ENCODE assay signal across 6 cellular contexts in genomic region chr9:137579259-137579604, GRCh38. TPM values are rescaled to one million over a fixed set of nuclear protein-coding genes. Genes with fewer than 3 reads are reported as not detected.
A peak's percentile ranks its signal among the peaks of the same experiment; 100 is the strongest.
DNase-seq lines count a peak whose midpoint lies in the region; ATAC-seq and TF ChIP-seq lines count a peak whose summit lies in the region.

No MANE protein-coding gene starts in this region.

- H3K27me3 ChIP-seq in KMS-11 (ENCODE audit: insufficient read depth, low read depth) (no peaks in the 10 kb centered on the region), psoas muscle (ENCODE audit: insufficient read depth in 3 of 3, low read length in 2 of 3) (no peaks in the 10 kb centered on the region)

- TF ChIP-seq CTCF in KMS-11 (conservative IDR thresholded peaks at IDR 0.05; ENCODE audit: low read depth, low read length), result no peak
- no peak for TF ChIP-seq CTCF in psoas muscle (IDR thresholded peaks at IDR 0.05)

- H4K20me1 ChIP-seq in KMS-11 (ENCODE audit: insufficient read depth), result no peaks in the 10 kb centered on the region; the same call in 1 of the 2 replicates

- peak overlapping the region; percentile 59; the same call in 1 of the 2 replicates for H2AFZ ChIP-seq in KMS-11 (ENCODE audit: low read depth)

- ATAC-seq in psoas muscle, result peak in 1 of 4 donors; percentile 52

- peak overlapping the region; percentile 72 for H3K27ac Mint-ChIP-seq in dendritic cell treated with granulocyte-macrophage colony-stimulating factor and Interleukin-4, amounts not matched to agents 40 ng/mL and 50 ng/mL, for 4 days

- H3K27ac ChIP-seq in KMS-11 (no peak overlapping the region), psoas muscle (peak overlapping the region; percentile 82)

- H3K36me3 Mint-ChIP-seq in dendritic cell treated with granulocyte-macrophage colony-stimulating factor and Interleukin-4, amounts not matched to agents 40 ng/mL and 50 ng/mL, for 4 days (ENCODE audit: low read depth), result peaks cover 60% of the 10 kb centered on the region

- no peaks in the 10 kb centered on the region for H3K27me3 Mint-ChIP-seq in dendritic cell treated with granulocyte-macrophage colony-stimulating factor and Interleukin-4, amounts not matched to agents 40 ng/mL and 50 ng/mL, for 4 days

- H3K4me1 Mint-ChIP-seq in dendritic cell treated with granulocyte-macrophage colony-stimulating factor and Interleukin-4, amounts not matched to agents 40 ng/mL and 50 ng/mL, for 4 days (ENCODE audit: low read depth), result peaks cover 40% of the 10 kb centered on the region

- DNase-seq in psoas muscle (peak; percentile 32 to 60), putamen (ENCODE audit: low spot score) (no peak), HPDE6-E6E7 (ENCODE audit: extremely low spot score) (no peak), anterior cingulate cortex (lab: John Stamatoyannopoulos, UW) (no peak)

- no peaks in the 10 kb centered on the region for H3K9me3 ChIP-seq in psoas muscle

- H3K36me3 ChIP-seq in KMS-11 (ENCODE audit: insufficient read depth) (no peaks in the 10 kb centered on the region; the same call in 1 of the 2 replicates), psoas muscle (ENCODE audit: insufficient read depth in 1 of 2, low read depth in 1 of 2) (peaks cover 3 to 56% of the 10 kb centered on the region in 2 donors)

- H3K9ac ChIP-seq in KMS-11, result no peak overlapping the region

- no peaks in the 10 kb centered on the region for H3K9me3 Mint-ChIP-seq in dendritic cell treated with granulocyte-macrophage colony-stimulating factor and Interleukin-4, amounts not matched to agents 40 ng/mL and 50 ng/mL, for 4 days

- H3K4me2 ChIP-seq in KMS-11, result peak overlapping the region; percentile 29

- intact Hi-C loops in dendritic cell treated with granulocyte-macrophage colony-stimulating factor and Interleukin-4, amounts not matched to agents 40 ng/mL and 50 ng/mL, for 4 days (cut with micrococcal nuclease), result loop anchor here (2.0 kb wide), 1 partner anchor 40 kb away; the partner anchor contains the start of gene EHMT1
- intact Hi-C loops in psoas muscle (cut with DNase I), result no loop called here

- H3K4me1 ChIP-seq in KMS-11 (ENCODE audit: low read depth, poor library complexity, severe bottlenecking) (peaks cover 38% of the 10 kb centered on the region), psoas muscle (peaks cover 35% of the 10 kb centered on the region)

- H3K4me3 ChIP-seq in KMS-11 (IDR thresholded peaks at IDR 0.05; ENCODE audit: insufficient read depth, low read depth, low read length), result no peak overlapping the region
- H3K4me3 ChIP-seq in psoas muscle, result peak overlapping the region; percentile 86

- WGBS in psoas muscle, 3 donors, result 22 to 25% (median 24%) methylated on average over 18 to 19 of the region's 19 CpGs

- H3K79me2 ChIP-seq in KMS-11 (ENCODE audit: insufficient read depth, low read depth), result peaks cover 38% of the 10 kb centered on the region

- peak overlapping the region; percentile 83 for H3K4me3 Mint-ChIP-seq in dendritic cell treated with granulocyte-macrophage colony-stimulating factor and Interleukin-4, amounts not matched to agents 40 ng/mL and 50 ng/mL, for 4 days

RNA-seq across cellular contexts. Expression of gene DPH7, which starts 0.5 kb away (rescaled TPM):
- total RNA-seq in psoas muscle, result 10 to 100 TPM in 3 of 4 donors, 1 to 10 TPM in 1; 9.1 to 17.8 (median 11.0) TPM
- 10 to 100 TPM; 14.1 to 16.8 (median 15.3) TPM for polyA plus RNA-seq in psoas muscle

RNA-seq across cellular contexts. Expression of gene ZMYND19, which starts 11.1 kb away (rescaled TPM):
- total RNA-seq in psoas muscle, result 10 to 100 TPM; 11.7 to 21.2 (median 13.3) TPM
- 10 to 100 TPM; 15.2 to 27.2 (median 16.5) TPM for polyA plus RNA-seq in psoas muscle

RNA-seq across cellular contexts. Expression of gene ARRDC1, which starts 26.3 kb away (rescaled TPM):
- 10 to 100 TPM in 3 of 4 donors, 1 to 10 TPM in 1; 6.9 to 17.6 (median 14.6) TPM for total RNA-seq in psoas muscle
- 10 to 100 TPM; 12.6 to 18.9 (median 14.2) TPM for polyA plus RNA-seq in psoas muscle

RNA-seq across cellular contexts. Expression of gene MRPL41, which starts 27.6 kb away (rescaled TPM):
- total RNA-seq in psoas muscle, result 100 to 1,000 TPM; 102 to 133 (median 115) TPM
- polyA plus RNA-seq in psoas muscle, result 100 to 1,000 TPM in 2 of 3 donors, 10 to 100 TPM in 1; 78.0 to 226 (median 205) TPM

RNA-seq across cellular contexts. Expression of gene PNPLA7, which starts 29.0 kb away (rescaled TPM):
- total RNA-seq in psoas muscle, result 10 to 100 TPM in 3 of 4 donors, 1 to 10 TPM in 1; 6.9 to 22.3 (median 12.8) TPM
- polyA plus RNA-seq in psoas muscle, result 1 to 10 TPM; 1.2 to 7.7 (median 3.9) TPM

Comparison
In these comparisons a context has a peak if more than half of its experiments do, and no peak if none do; other contexts are left out.
1. DNase-seq: peak in psoas muscle (2 of 2); none in putamen (single experiment), HPDE6-E6E7 (single experiment) and anterior cingulate cortex (0 of 58).